Comparison of ENCODE assay signal across 14 cellular contexts in genomic region chr4:76626686-76627465, GRCh38.
DNase-seq lines count a peak whose midpoint lies in the region; ATAC-seq and TF ChIP-seq lines count a peak whose summit lies in the region.
"Had no signal": no experiment of that assay in that cellular context is flagged by ENCODE, and none has a peak within 500 bp of the region (broad histone marks: within the 10 kb centered on the region; RNA-seq: fewer than 3 reads in every experiment).

No MANE protein-coding gene starts in this region.

- WGBS in upper lobe of left lung, 2 donors = 89 to 90% methylated on average over 5 of the region's 5 CpGs

- no peaks in the 10 kb centered on the region for H3K27me3 ChIP-seq in AG04450 (ENCODE audit: control insufficient read depth, insufficient read depth, low read length)
- H3K27me3 ChIP-seq in brain microvascular endothelial cell (replicated peaks) = no peaks in the 10 kb centered on the region
- H3K27me3 ChIP-seq in upper lobe of left lung = no peaks in the 10 kb centered on the region
- H3K27me3 ChIP-seq: esophagus squamous epithelium had no signal

- no peaks in the 10 kb centered on the region for H3K9me3 ChIP-seq in AG04450 (ENCODE audit: control insufficient read depth, insufficient read depth, low read length)
- H3K9me3 ChIP-seq in upper lobe of left lung = no peaks in the 10 kb centered on the region
- H3K9me3 ChIP-seq: esophagus squamous epithelium had no signal

- ATAC-seq in left colon (peak; percentile 59), upper lobe of left lung (ENCODE audit: low FRiP score in 2 of 2) (no peak), HG03196 (IDR thresholded peaks at IDR 0.05; ENCODE audit: unreplicated experiment) (no peak)
- ATAC-seq: left lobe of liver had no signal

- TF ChIP-seq CTCF in AG04450 (IDR thresholded peaks at IDR 0.05; ENCODE audit: low read depth, low read length) (peak; percentile 38), HFFc6 (IDR thresholded peaks at IDR 0.05) (peak; percentile 65), brain microvascular endothelial cell (IDR thresholded peaks at IDR 0.05; ENCODE audit: low read depth, low read length, missing control alignments) (peak; percentile 72), upper lobe of left lung (IDR thresholded peaks at IDR 0.05) (no peak)

- DNase-seq in AG04450 (ENCODE audit: low read depth, low spot score) = no peak
- no peak for DNase-seq in HFFc6
- DNase-seq in brain microvascular endothelial cell = peak; percentile 34
- DNase-seq in left colon = no peak
- DNase-seq in upper lobe of left lung = no peak
- no peak for DNase-seq in NCI-H146 (lab: John Stamatoyannopoulos, UW)
- no peak for DNase-seq in effector CD8-positive, alpha-beta T cell (lab: John Stamatoyannopoulos, UW)
- DNase-seq: activated CD8-positive, alpha-beta memory T cell treated with anti-CD3 and anti-CD28 coated beads for 24 hours; CD4-positive, CD25-positive, alpha-beta regulatory T cell; esophagus squamous epithelium; KBM-7; NCI-H345 had no signal

- H3K36me3 ChIP-seq in brain microvascular endothelial cell (replicated peaks) (no peaks in the 10 kb centered on the region), upper lobe of left lung (no peaks in the 10 kb centered on the region)
- H3K36me3 ChIP-seq: esophagus squamous epithelium had no signal

- intact Hi-C loops in left colon (cut with DNase I, micrococcal nuclease) = no loop called here

- CTCF ChIA-PET in AG04450 (lab: Charles Lee) = interaction anchor here (1.3 kb wide), 1 partner anchor 131 kb away, joined by 4 read pairs; no protein-coding TSS in a partner anchor

- H3K27ac ChIP-seq in AG04450 (ENCODE audit: low read depth, low read length) (no peak overlapping the region), brain microvascular endothelial cell (no peak overlapping the region), upper lobe of left lung (no peak overlapping the region)
- H3K27ac ChIP-seq: esophagus squamous epithelium had no signal

- H3K4me3 ChIP-seq in AG04450 (ENCODE audit: low read depth, low read length) = no peak overlapping the region
- no peak overlapping the region for H3K4me3 ChIP-seq in brain microvascular endothelial cell (ENCODE audit: low read depth, low read length)
- H3K4me3 ChIP-seq in upper lobe of left lung = no peak overlapping the region
- H3K4me3 ChIP-seq: esophagus squamous epithelium had no signal

- peak overlapping the region; percentile 25; the same call in 1 of the 2 replicates for H3K27ac Mint-ChIP-seq in HFFc6
- H3K27ac Mint-ChIP-seq: CD4-positive, CD25-positive, alpha-beta regulatory T cell had no signal

- no peaks in the 10 kb centered on the region; the same call in 1 of the 2 replicates for H3K9me3 Mint-ChIP-seq in HFFc6

- no peak for TF ChIP-seq EP300 in upper lobe of left lung (IDR thresholded peaks at IDR 0.05)

- no peak overlapping the region for H3K4me3 Mint-ChIP-seq in HFFc6
- H3K4me3 Mint-ChIP-seq: CD4-positive, CD25-positive, alpha-beta regulatory T cell had no signal

- H3K4me1 Mint-ChIP-seq in HFFc6 (ENCODE audit: low read depth) = peaks cover 83% of the 10 kb centered on the region
- H3K4me1 Mint-ChIP-seq: CD4-positive, CD25-positive, alpha-beta regulatory T cell had no signal

- H3K36me3 Mint-ChIP-seq in HFFc6 (ENCODE audit: low read depth) = peaks cover 16% of the 10 kb centered on the region
- H3K36me3 Mint-ChIP-seq: CD4-positive, CD25-positive, alpha-beta regulatory T cell had no signal

- POLR2A ChIA-PET in AG04450 (lab: Yijun Ruan, JAX) = no interaction called here

- no peak for TF ChIP-seq POLR2A in upper lobe of left lung (IDR thresholded peaks at IDR 0.05)

- no peaks in the 10 kb centered on the region for H3K27me3 Mint-ChIP-seq in HFFc6 (ENCODE audit: insufficient read depth)

- peaks cover 0 to 25% (median 11%) of the 10 kb centered on the region in 4 donors for H3K4me1 ChIP-seq in upper lobe of left lung

- in situ Hi-C loops in brain microvascular endothelial cell (cut with HindIII; ENCODE audit: low pct_ligation_motif_present, low sequenced_read_pairs) = no loop called here

Comparison
In these comparisons a context has a peak if more than half of its experiments do, and no peak if none do; other contexts are left out.
1. CTCF ChIP-seq: peak in AG04450 (single experiment), HFFc6 (single experiment) and brain microvascular endothelial cell (single experiment); none in upper lobe of left lung (0 of 6).